Comparison of ENCODE assay signal across 13 cellular contexts in the genomic region with DNA sequence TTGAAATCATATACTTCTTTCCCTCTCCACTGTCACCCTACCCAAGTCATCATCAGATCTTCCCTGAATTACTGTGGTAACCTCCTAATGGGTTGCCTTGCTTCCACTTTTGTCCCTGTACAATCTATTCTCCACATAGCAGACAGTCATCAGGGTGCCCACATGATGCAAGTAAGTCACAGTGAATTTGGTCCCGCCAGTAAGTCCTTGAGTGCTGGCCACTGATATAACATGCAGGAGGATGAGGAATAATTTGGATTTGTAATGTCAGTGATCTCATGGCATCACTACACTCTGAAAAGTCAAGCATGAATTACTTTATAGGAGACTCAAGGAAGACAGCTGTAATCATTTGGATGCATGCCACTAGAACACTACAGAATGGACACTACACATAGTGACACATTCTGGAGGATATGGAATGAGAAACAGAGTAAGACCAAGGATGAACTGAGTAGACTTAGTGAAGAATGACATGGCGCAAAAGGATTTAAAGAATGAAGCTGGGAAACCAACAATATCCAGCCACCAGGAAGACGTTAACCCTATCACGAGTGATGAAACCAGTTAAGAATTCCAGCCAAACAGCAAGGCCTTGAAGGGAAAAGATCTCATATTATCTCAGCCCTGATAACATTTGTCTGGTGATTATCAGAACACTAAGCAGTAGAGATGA. TPM values are rescaled to one million over a fixed set of nuclear protein-coding genes. Genes with fewer than 3 reads are reported as not detected.
DNase-seq lines count a peak whose midpoint lies in the region; ATAC-seq, FAIRE-seq and TF ChIP-seq lines count a peak whose summit lies in the region.
"Had no signal": no experiment of that assay in that cellular context is flagged by ENCODE, and none has a peak within 500 bp of the region (broad histone marks: within the 10 kb centered on the region; RNA-seq: fewer than 3 reads in every experiment).

No MANE protein-coding gene starts in this region.

- H3K9me1 ChIP-seq in K562 (ENCODE audit: control insufficient read depth, insufficient read depth, low read length): no peaks in the 10 kb centered on the region

- CTCF ChIA-PET in K562 (lab: Yijun Ruan, JAX; ENCODE audit: low intra/inter-chr PET ratio): no interaction called here

- POLR2A ChIA-PET in K562 (lab: Yijun Ruan, JAX): no interaction called here

- TF ChIP-seq CTCF in K562 (IDR thresholded peaks at IDR 0.05 in 2 of 3, conservative IDR thresholded peaks at IDR 0.05 in 1 of 3; ENCODE audit: insufficient read depth in 2 of 3, low read depth in 1 of 3, low read length in 3 of 3) (no peak), tibial nerve (IDR thresholded peaks at IDR 0.05) (no peak)

- H3K27ac ChIP-seq in ACC112 (ENCODE audit: low read depth, low read length): peak overlapping the region; percentile 84
- no peak overlapping the region for H3K27ac ChIP-seq in K562 (ENCODE audit: extremely low read depth, low read depth, low read length)
- H3K27ac ChIP-seq in tibial nerve: no peak overlapping the region
- H3K27ac ChIP-seq: C4-2B, WERI-Rb-1 had no signal

- H3K9me3 ChIP-seq in K562 (replicated peaks; ENCODE audit: control insufficient read depth, insufficient read depth, low read depth, low read length): no peaks in the 10 kb centered on the region
- no peaks in the 10 kb centered on the region for H3K9me3 ChIP-seq in tibial nerve
- H3K9me3 ChIP-seq: transverse colon had no signal

- H2AFZ ChIP-seq in ACC112 (ENCODE audit: low read length, unreplicated experiment) (peak overlapping the region; percentile 33), K562 (ENCODE audit: low read depth, low read length) (no peak overlapping the region)

- H3K79me2 ChIP-seq in ACC112 (ENCODE audit: control insufficient read depth, insufficient read depth, low read length, unreplicated experiment): no peaks in the 10 kb centered on the region
- H3K79me2 ChIP-seq in K562 (ENCODE audit: control insufficient read depth, insufficient read depth, low read length): peaks cover 85% of the 10 kb centered on the region

- in situ Hi-C loops in K562 (cut with MboI): no loop called here

- no peak for TF ChIP-seq RAD21 in K562 (CRISPR knock-in tag; conservative IDR thresholded peaks at IDR 0.05 in 1 of 2, IDR thresholded peaks at IDR 0.05 in 1 of 2)

- no peak for FAIRE-seq in K562 (lab: Jason Lieb, UNC)

- H3K27me3 ChIP-seq in ACC112 (ENCODE audit: insufficient read depth, low read length) (no peaks in the 10 kb centered on the region), K562 (ENCODE audit: control insufficient read depth in 2 of 2, insufficient read depth in 2 of 2, low read length in 2 of 2) (no peaks in the 10 kb centered on the region), tibial nerve (no peaks in the 10 kb centered on the region)
- H3K27me3 ChIP-seq: transverse colon had no signal

- H3K4me1 ChIP-seq in ACC112 (ENCODE audit: control insufficient read depth, insufficient read depth, low read length, unreplicated experiment): peaks cover 16% of the 10 kb centered on the region
- H3K4me1 ChIP-seq in K562 (replicated peaks in 1 of 2; ENCODE audit: control insufficient read depth in 2 of 2, insufficient read depth in 2 of 2, low read length in 2 of 2): peaks cover 7 to 40% of the 10 kb centered on the region in 2 experiments
- H3K4me1 ChIP-seq in tibial nerve: peaks cover 0 to 7% (median 0%) of the 10 kb centered on the region in 4 donors

- H4K20me1 ChIP-seq in K562 (replicated peaks; ENCODE audit: control insufficient read depth, insufficient read depth, low read length): no peaks in the 10 kb centered on the region

- WGBS in K562 (ENCODE audit: insufficient coverage, low coverage, missing lambda C conversion rate): 46% methylated on average over 4 of the region's 4 CpGs
- WGBS in tibial nerve, 2 donors: 64 to 73% methylated on average over 4 of the region's 4 CpGs

- DNase-seq in HK-2 (ENCODE audit: unreplicated experiment) (peak; percentile 29), K562 (ENCODE audit: extremely low read depth in 1 of 4, low spot score in 3 of 4) (no peak), islet precursor cell (peak; percentile 67), DMS153 (lab: John Stamatoyannopoulos, UW) (no peak), tibial nerve (ENCODE audit: low spot score in 2 of 2) (no peak), NCI-H1694 treated with DMSO at 0.1 percent for 48 hours (lab: John Stamatoyannopoulos, UW) (no peak), cerebellum (ENCODE audit: low spot score) (no peak)
- DNase-seq: NCI-H1417 treated with DMSO at 0.1 percent for 48 hours, OCI-M1, transverse colon, WERI-Rb-1 had no signal

- no peak overlapping the region for H3K4me3 ChIP-seq in ACC112 (ENCODE audit: low read depth, low read length)
- H3K4me3 ChIP-seq in K562: no peak overlapping the region
- H3K4me3 ChIP-seq in tibial nerve: no peak overlapping the region
- H3K4me3 ChIP-seq: transverse colon had no signal

- no TSS peak for BruUV-seq in K562 (replicated peaks; lab: Mats Ljungman, UMichigan)

- no peak overlapping the region for H3K9ac ChIP-seq in K562 (ENCODE audit: insufficient read depth in 1 of 2, low read depth in 2 of 2, low read length in 2 of 2)

- TF ChIP-seq EP300 in K562 (IDR thresholded peaks at IDR 0.05; ENCODE audit: low read length) (0 out of 2 replicates have a peak, but pooled peaks have one; percentile 24), tibial nerve (IDR thresholded peaks at IDR 0.05) (no peak)

- ATAC-seq in K562: no peak

- no peak overlapping the region for H3K4me2 ChIP-seq in K562 (ENCODE audit: insufficient read depth, low read length)

- intact Hi-C loops in K562 (cut with micrococcal nuclease): no loop called here

- TF ChIP-seq POLR2A in K562 (conservative IDR thresholded peaks at IDR 0.05) (no peak), tibial nerve (IDR thresholded peaks at IDR 0.05) (no peak)

- H3K36me3 ChIP-seq in ACC112 (ENCODE audit: insufficient read depth, low read length): no peaks in the 10 kb centered on the region
- H3K36me3 ChIP-seq in K562 (ENCODE audit: control insufficient read depth, insufficient read depth, low read length): peaks cover 2% of the 10 kb centered on the region; the same call in 1 of the 3 replicates
- H3K36me3 ChIP-seq in tibial nerve: no peaks in the 10 kb centered on the region
- H3K36me3 ChIP-seq: transverse colon, WERI-Rb-1 had no signal

TF ChIP-seq in K562, 482 proteins besides CTCF, POLR2A, EP300 and RAD21 (continues in another document):
- no peak for TF ChIP-seq NFRKB (IDR thresholded peaks at IDR 0.05; ENCODE audit: low read depth)
- TF ChIP-seq NFIC (IDR thresholded peaks at IDR 0.05): peak; percentile 28; the same call in 1 of the 2 replicates
- no peak for TF ChIP-seq PHF20 (IDR thresholded peaks at IDR 0.05; ENCODE audit: partially characterized antibody)
- no peak for TF ChIP-seq JUN (IDR thresholded peaks at IDR 0.05; ENCODE audit: borderline replicate concordance, low read depth, low read length)
- no peak for TF ChIP-seq JUN (CRISPR knock-in tag; IDR thresholded peaks at IDR 0.05; ENCODE audit: borderline replicate concordance)
- TF ChIP-seq, protein P1, sequence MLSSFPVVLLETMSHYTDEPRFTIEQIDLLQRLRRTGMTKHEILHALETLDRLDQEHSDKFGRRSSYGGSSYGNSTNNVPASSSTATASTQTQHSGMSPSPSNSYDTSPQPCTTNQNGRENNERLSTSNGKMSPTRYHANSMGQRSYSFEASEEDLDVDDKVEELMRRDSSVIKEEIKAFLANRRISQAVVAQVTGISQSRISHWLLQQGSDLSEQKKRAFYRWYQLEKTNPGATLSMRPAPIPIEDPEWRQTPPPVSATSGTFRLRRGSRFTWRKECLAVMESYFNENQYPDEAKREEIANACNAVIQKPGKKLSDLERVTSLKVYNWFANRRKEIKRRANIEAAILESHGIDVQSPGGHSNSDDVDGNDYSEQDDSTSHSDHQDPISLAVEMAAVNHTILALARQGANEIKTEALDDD (IDR thresholded peaks at IDR 0.05): peak; percentile 22; the same call in 1 of the 2 replicates
- TF ChIP-seq, protein P2, sequence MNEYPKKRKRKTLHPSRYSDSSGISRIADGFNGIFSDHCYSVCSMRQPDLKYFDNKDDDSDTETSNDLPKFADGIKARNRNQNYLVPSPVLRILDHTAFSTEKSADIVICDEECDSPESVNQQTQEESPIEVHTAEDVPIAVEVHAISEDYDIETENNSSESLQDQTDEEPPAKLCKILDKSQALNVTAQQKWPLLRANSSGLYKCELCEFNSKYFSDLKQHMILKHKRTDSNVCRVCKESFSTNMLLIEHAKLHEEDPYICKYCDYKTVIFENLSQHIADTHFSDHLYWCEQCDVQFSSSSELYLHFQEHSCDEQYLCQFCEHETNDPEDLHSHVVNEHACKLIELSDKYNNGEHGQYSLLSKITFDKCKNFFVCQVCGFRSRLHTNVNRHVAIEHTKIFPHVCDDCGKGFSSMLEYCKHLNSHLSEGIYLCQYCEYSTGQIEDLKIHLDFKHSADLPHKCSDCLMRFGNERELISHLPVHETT (CRISPR knock-in tag; conservative IDR thresholded peaks at IDR 0.05 in 1 of 2, IDR thresholded peaks at IDR 0.05 in 1 of 2): no peak
- TF ChIP-seq JUND (IDR thresholded peaks at IDR 0.05; ENCODE audit: borderline replicate concordance, low read depth, low read length): no peak
- TF ChIP-seq JUND (tag; IDR thresholded peaks at IDR 0.05; ENCODE audit: borderline replicate concordance, low read depth, low read length): no peak
- TF ChIP-seq BRF1 (IDR thresholded peaks at IDR 0.05; ENCODE audit: borderline replicate concordance, extremely low read depth, insufficient read length): no peak
- TF ChIP-seq NCOA2 (IDR thresholded peaks at IDR 0.05; ENCODE audit: partially characterized antibody in 2 of 2): no peak

RNA-seq across cellular contexts. Expression of a gene that starts 28.6 kb away (rescaled TPM):
- 71.0 and 71.2 TPM in 2 replicates for total RNA-seq in K562 (2011; cell fraction: chromatin; rRNA removed; ENCODE audit: low replicate concordance)
- total RNA-seq in K562 (2011; cell fraction: nucleolus; rRNA removed): 72.9 and 84.2 TPM in 2 replicates
- total RNA-seq in K562 (2011; cell fraction: nucleoplasm; rRNA removed): 80.1 and 101 TPM in 2 replicates
- total RNA-seq in K562 (2014; rRNA removed): 12.2 and 21.1 TPM in 2 replicates
- total RNA-seq in K562 (2014; rRNA removed; fragmentation: Illumina TruSeq; extraction: Trizol): 19.9 and 20.2 TPM in 2 replicates
- total RNA-seq in K562 (2015; rRNA removed; fragmentation: Illumina TruSeq; extraction: Trizol): 16.8 and 18.5 TPM in 2 replicates
- 23.5 TPM in 2 replicates for total RNA-seq in K562 (2021)
- 34.1 and 37.4 TPM in 2 replicates for polyA plus RNA-seq in K562 (2011; rRNA removed)
- 24.1 and 35.9 TPM in 2 replicates for polyA plus RNA-seq in K562 (2011; cell fraction: cytosol; rRNA removed)
- 39.3 and 39.4 TPM in 2 replicates for polyA plus RNA-seq in K562 (2011; cell fraction: nucleus; rRNA removed)
- polyA plus RNA-seq in K562 (2012): 21.4 and 29.8 TPM in 2 replicates
- 13.4 and 16.5 TPM in 2 replicates for polyA plus RNA-seq in K562 (2014; fragmentation: Illumina TruSeq; extraction: Trizol)
- 1 to 10 TPM; 5.6 to 7.6 TPM for polyA plus RNA-seq in K562 (2014; fragmentation: Nextera tagmentation; extraction: Ambion mirVana)
- 7.8 and 10.4 TPM in 2 replicates for polyA plus RNA-seq in K562 (2014; rRNA removed)
- polyA minus RNA-seq in K562 (2011; rRNA and poly(A)+ RNA removed): 43.9 and 60.4 TPM in 2 replicates
- polyA minus RNA-seq in K562 (2011; cell fraction: cytosol; rRNA and poly(A)+ RNA removed): 24.6 and 34.4 TPM in 2 replicates
- 57.8 and 62.6 TPM in 2 replicates for polyA minus RNA-seq in K562 (2011; cell fraction: nucleus; rRNA and poly(A)+ RNA removed)
- total RNA-seq in tibial nerve: 1 to 10 TPM; 1.8 to 8.7 (median 4.7) TPM
- 20.2 TPM for total RNA-seq in cerebellum

Comparison
In these comparisons a context has a peak if more than half of its experiments do, and no peak if none do; other contexts are left out.
1. DNase-seq: peak in HK-2 (single experiment) and islet precursor cell (single experiment); none in K562 (0 of 4), DMS153 (single experiment), tibial nerve (0 of 2), NCI-H1694 treated with DMSO at 0.1 percent for 48 hours (single experiment) and cerebellum (single experiment).